23 cellular contexts compared by ENCODE assay signal in the genomic region with DNA sequence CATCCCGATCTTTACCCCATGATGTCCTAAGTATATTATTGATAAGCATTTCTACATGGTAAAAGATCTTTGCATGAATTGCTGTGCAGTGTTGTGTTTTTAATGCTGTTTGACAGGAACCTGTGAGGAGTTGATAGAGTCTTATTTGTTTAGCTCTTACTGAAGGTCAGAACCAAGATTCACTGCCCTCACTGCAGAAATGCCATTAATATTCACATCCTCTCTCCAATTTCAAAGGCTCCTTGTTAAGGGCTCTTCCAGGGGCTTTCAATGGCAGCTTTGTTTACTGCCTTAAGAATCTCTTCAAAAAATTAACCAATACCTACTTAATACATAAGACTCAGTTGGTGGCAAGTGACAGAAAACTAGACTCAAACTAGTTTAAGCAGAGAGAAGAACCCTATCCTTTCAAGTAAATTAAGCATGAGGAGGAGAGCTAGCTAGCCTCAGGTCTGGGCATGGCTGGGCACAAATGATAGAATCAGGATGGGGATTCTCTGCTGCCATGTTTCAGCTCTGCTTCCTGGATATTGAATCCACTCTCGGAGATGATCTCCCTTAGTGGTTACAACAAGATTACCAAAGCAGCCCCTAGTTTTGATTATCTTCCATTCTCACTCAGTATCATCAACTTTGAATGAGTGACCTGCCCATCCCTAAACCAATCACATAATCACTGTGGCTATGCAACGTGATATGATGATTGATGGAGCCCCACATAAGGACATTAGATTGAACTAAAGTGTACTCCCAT.
DNase-seq lines count a peak whose midpoint lies in the region; ATAC-seq and TF ChIP-seq lines count a peak whose summit lies in the region.
"Had no signal": no experiment of that assay in that cellular context is flagged by ENCODE, and none has a peak within 500 bp of the region (broad histone marks: within the 10 kb centered on the region; RNA-seq: fewer than 3 reads in every experiment).

No MANE protein-coding gene starts in this region.

- ATAC-seq in left cardiac atrium (no peak), GM19023 (IDR thresholded peaks at IDR 0.05; ENCODE audit: unreplicated experiment) (no peak)
- ATAC-seq: GM12878 had no signal

- no peak for TF ChIP-seq CTCF in breast epithelium (IDR thresholded peaks at IDR 0.05)

- in situ Hi-C loops in G401 (cut with HindIII; ENCODE audit: low sequenced_read_pairs) = no loop called here

- H3K27ac ChIP-seq in breast epithelium = no peak overlapping the region
- H3K27ac ChIP-seq: BLaER1, GM23248, Peyer's patch, SK-N-MC had no signal

- no peaks in the 10 kb centered on the region for H3K9me3 ChIP-seq in breast epithelium
- H3K9me3 ChIP-seq: BLaER1, MG63, Peyer's patch had no signal

- peak; percentile 1 for DNase-seq in G401 (ENCODE audit: low spot score)
- peak; percentile 23 for DNase-seq in NCI-H524 treated with DMSO at 0.1 percent for 48 hours (lab: John Stamatoyannopoulos, UW)
- DNase-seq in epidermal melanocyte (ENCODE audit: insufficient read length, low spot score) = peak; percentile 30
- peak; percentile 26 for DNase-seq in pons (ENCODE audit: low spot score)
- DNase-seq in breast epithelium (ENCODE audit: low spot score in 2 of 2) = no peak
- DNase-seq in left cardiac atrium = no peak
- DNase-seq: CD4-positive, CD25-positive, alpha-beta regulatory T cell; COR-L47; GDM1; GM23248; HCEC 1CT; IMR-90; KG1; MG63; NCI-H2029; NCI-H2227 treated with DMSO at 0.1 percent for 48 hours; NCI-H69; Peyer's patch; SHP77 treated with DMSO at 0.1 percent for 48 hours had no signal

- intact Hi-C loops in breast epithelium (cut with DNase I; ENCODE audit: low total_unique reads) (no loop called here), left cardiac atrium (cut with DNase I) (no loop called here)

- no peaks in the 10 kb centered on the region for H3K36me3 ChIP-seq in breast epithelium
- H3K36me3 ChIP-seq: BLaER1, MG63, Peyer's patch had no signal

- no peaks in the 10 kb centered on the region for H3K4me1 ChIP-seq in breast epithelium
- H3K4me1 ChIP-seq: BLaER1, Peyer's patch had no signal

- H3K27me3 ChIP-seq in breast epithelium = no peaks in the 10 kb centered on the region
- H3K27me3 ChIP-seq: BLaER1, MG63, Peyer's patch had no signal

- no peak for TF ChIP-seq POLR2A in breast epithelium (IDR thresholded peaks at IDR 0.05)

- no peak overlapping the region for H3K4me3 ChIP-seq in breast epithelium
- H3K4me3 ChIP-seq: BLaER1, GM12878, GM23248, MG63, Peyer's patch, SK-N-MC had no signal

Comparison
In these comparisons a context has a peak if more than half of its experiments do, and no peak if none do; other contexts are left out.
1. DNase-seq: peak in G401 (single experiment), NCI-H524 treated with DMSO at 0.1 percent for 48 hours (single experiment), epidermal melanocyte (single experiment) and pons (single experiment); none in breast epithelium (0 of 2) and left cardiac atrium (single experiment).